Comparison of ENCODE assay signal across 2 cellular contexts in the genomic region with DNA sequence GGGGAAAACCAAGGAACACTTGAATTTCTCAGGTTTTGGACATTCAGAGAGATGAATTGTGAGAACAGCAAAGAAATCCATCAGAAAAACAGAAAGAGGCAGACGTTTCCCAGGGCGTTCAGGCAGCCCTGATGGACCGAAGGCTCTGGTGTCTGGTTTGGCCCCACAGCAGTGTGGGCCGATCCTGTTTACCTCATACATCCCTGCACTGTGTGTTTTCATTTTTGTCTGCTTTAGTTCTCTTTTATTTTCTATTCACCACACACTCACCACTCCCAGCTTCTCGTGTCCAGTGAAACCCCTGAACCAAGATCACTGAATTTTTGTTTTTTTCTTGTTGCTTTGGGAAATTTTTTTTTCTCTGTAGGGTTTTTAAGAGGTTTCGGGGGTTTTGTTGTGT.
TF ChIP-seq lines count a peak whose summit lies in the region.

No MANE protein-coding gene starts in this region.

TF ChIP-seq in WTC11, 78 proteins besides CTCF, POLR2A, EP300 and RAD21:
- TF ChIP-seq JUN (CRISPR knock-in tag; IDR thresholded peaks at IDR 0.05) (no peak), TCF7 (CRISPR knock-in tag; IDR thresholded peaks at IDR 0.05; ENCODE audit: low read depth) (no peak), GTF2I (CRISPR knock-in tag; conservative IDR thresholded peaks at IDR 0.05) (peak; percentile 64; the same call in 1 of the 2 replicates)
- TF ChIP-seq, protein P1, sequence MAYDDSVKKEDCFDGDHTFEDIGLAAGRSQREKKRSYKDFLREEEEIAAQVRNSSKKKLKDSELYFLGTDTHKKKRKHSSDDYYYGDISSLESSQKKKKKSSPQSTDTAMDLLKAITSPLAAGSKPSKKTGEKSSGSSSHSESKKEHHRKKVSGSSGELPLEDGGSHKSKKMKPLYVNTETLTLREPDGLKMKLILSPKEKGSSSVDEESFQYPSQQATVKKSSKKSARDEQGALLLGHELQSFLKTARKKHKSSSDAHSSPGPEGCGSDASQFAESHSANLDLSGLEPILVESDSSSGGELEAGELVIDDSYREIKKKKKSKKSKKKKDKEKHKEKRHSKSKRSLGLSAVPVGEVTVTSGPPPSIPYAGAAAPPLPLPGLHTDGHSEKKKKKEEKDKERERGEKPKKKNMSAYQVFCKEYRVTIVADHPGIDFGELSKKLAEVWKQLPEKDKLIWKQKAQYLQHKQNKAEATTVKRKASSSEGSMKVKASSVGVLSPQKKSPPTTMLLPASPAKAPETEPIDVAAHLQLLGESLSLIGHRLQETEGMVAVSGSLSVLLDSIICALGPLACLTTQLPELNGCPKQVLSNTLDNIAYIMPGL (CRISPR knock-in tag; IDR thresholded peaks at IDR 0.05) = no peak

TF ChIP-seq in H1, 55 proteins besides CTCF, POLR2A, EP300 and RAD21:
- no peak for TF ChIP-seq FOSL1 (IDR thresholded peaks at IDR 0.05; ENCODE audit: insufficient read depth, low read depth, low read length)
- TF ChIP-seq KDM1A (IDR thresholded peaks at IDR 0.05; ENCODE audit: borderline replicate concordance, low read length) = 0 out of 2 replicates have a peak, but pooled peaks have one; percentile 13
- no peak for TF ChIP-seq HDAC2 (IDR thresholded peaks at IDR 0.05; ENCODE audit: borderline replicate concordance in 1 of 2, low read depth in 2 of 2, low read length in 2 of 2)
TF ChIP-seq in H1: peak in this region for 1.
